ENCODE assay signal across 1 cellular context in genomic region chr17:20171741-20172377, GRCh38.
TF ChIP-seq lines count a peak whose summit lies in the region.

No MANE protein-coding gene starts in this region.

TF ChIP-seq in HepG2, 621 proteins besides CTCF, POLR2A, EP300 and RAD21 (continued from another document):
- TF ChIP-seq HINFP (CRISPR knock-in tag; IDR thresholded peaks at IDR 0.05; ENCODE audit: low read depth) (no peak), ZNF569 (CRISPR knock-in tag; IDR thresholded peaks at IDR 0.05; ENCODE audit: borderline replicate concordance) (no peak)
